ENCODE assay signal across 13 cellular contexts in genomic region chr5:127909821-127910220, GRCh38.
"Had no signal": no experiment of that assay in that cellular context is flagged by ENCODE, and none has a peak within 500 bp of the region (broad histone marks: within the 10 kb centered on the region; RNA-seq: fewer than 3 reads in every experiment).

No MANE protein-coding gene starts in this region.

- H3K27ac ChIP-seq: body of pancreas, lower lobe of right lung, thyroid gland had no signal

- H3K4me3 ChIP-seq: body of pancreas, lower lobe of right lung, thyroid gland had no signal

- DNase-seq: activated B cell treated with CpG ODN at 0.5 μM for 24 hours; activated CD4-positive, alpha-beta T cell treated with anti-CD3 and anti-CD28 coated beads for 48 hours; activated CD8-positive, alpha-beta memory T cell treated with anti-CD3 and anti-CD28 coated beads, Interleukin-2, amount 50 U/mL, for 4 hours; activated CD8-positive, alpha-beta T cell treated with anti-CD3 and anti-CD28 coated beads, Interleukin-2, amount 10 ng/mL, durations not matched to agents 7 days and 5 days; activated gamma-delta T cell; caudate nucleus; lower lobe of right lung; occipital lobe; stimulated activated CD4-positive, alpha-beta T cell treated with anti-CD3 and anti-CD28 coated beads, Interleukin-15, amount 100 ng/mL, for 24 hours; stimulated activated CD4-positive, alpha-beta T cell treated with anti-CD3 and anti-CD28 coated beads, Interleukin-4, amount 100 ng/mL, for 1 hour; stimulated activated naive B cell treated with anti-CD40 and anti-IgM and Interleukin-4, amounts not matched to agents 10 μg/mL and 1 μg/mL and 100 μg/mL, for 72 hours had no signal

- H3K9me3 ChIP-seq: body of pancreas, lower lobe of right lung, thyroid gland had no signal

- H3K4me1 ChIP-seq: lower lobe of right lung, thyroid gland had no signal

- H3K27me3 ChIP-seq: body of pancreas, thyroid gland had no signal

- H3K36me3 ChIP-seq: lower lobe of right lung, thyroid gland had no signal
